22 cellular contexts compared by ENCODE assay signal in genomic region chr16:29651950-29652349, GRCh38.
"Had no signal": no experiment of that assay in that cellular context is flagged by ENCODE, and none has a peak within 500 bp of the region (broad histone marks: within the 10 kb centered on the region; RNA-seq: fewer than 3 reads in every experiment).

No MANE protein-coding gene starts in this region.

- H3K27ac ChIP-seq: epithelial cell of prostate, gastrocnemius medialis, prostate gland, sigmoid colon, thoracic aorta, tibial nerve, upper lobe of left lung had no signal

- H3K4me3 Mint-ChIP-seq: endodermal cell; memory B cell; nephron; stimulated activated effector memory CD8-positive, alpha-beta T cell treated with anti-CD3 and anti-CD28 coated beads, Interleukin-12 subunit alpha, Interleukin-12 subunit beta, amount 100 ng/mL, for 72 hours; stimulated activated naive CD8-positive, alpha-beta T cell treated with anti-CD3 and anti-CD28 coated beads, Interleukin-15, Interleukin-2, amounts not matched to agents 100 ng/mL and 50 ng/mL, for 24 hours had no signal

- H3K36me3 ChIP-seq: gastrocnemius medialis, prostate gland, sigmoid colon, thoracic aorta, tibial nerve, upper lobe of left lung had no signal

- H3K9me3 Mint-ChIP-seq: endodermal cell; memory B cell; naive B cell; nephron; stimulated activated effector memory CD8-positive, alpha-beta T cell treated with anti-CD3 and anti-CD28 coated beads, Interleukin-12 subunit alpha, Interleukin-12 subunit beta, amount 100 ng/mL, for 72 hours; stimulated activated naive CD8-positive, alpha-beta T cell treated with anti-CD3 and anti-CD28 coated beads, Interleukin-15, Interleukin-2, amounts not matched to agents 100 ng/mL and 50 ng/mL, for 24 hours had no signal

- H3K27me3 ChIP-seq: gastrocnemius medialis, sigmoid colon, tibial nerve, upper lobe of left lung had no signal

- H3K36me3 Mint-ChIP-seq: memory B cell; naive B cell; stimulated activated effector memory CD8-positive, alpha-beta T cell treated with anti-CD3 and anti-CD28 coated beads, Interleukin-12 subunit alpha, Interleukin-12 subunit beta, amount 100 ng/mL, for 72 hours had no signal

- H3K9me3 ChIP-seq: gastrocnemius medialis, mucosa of descending colon, prostate gland, sigmoid colon, thoracic aorta, tibial nerve, upper lobe of left lung had no signal

- DNase-seq: effector CD8-positive, alpha-beta T cell; endodermal cell; foreskin fibroblast; gastrocnemius medialis; head of caudate nucleus; mucosa of descending colon; naive B cell; nucleus accumbens; right cardiac atrium; sigmoid colon; stimulated activated CD4-positive, alpha-beta T cell treated with anti-CD3 and anti-CD28 coated beads, Interleukin-2, amount 100 ng/mL, for 24 hours; stimulated activated CD4-positive, alpha-beta T cell treated with anti-CD3 and anti-CD28 coated beads, Interleukin-4, amount 100 ng/mL, for 24 hours; upper lobe of left lung had no signal

- H3K4me3 ChIP-seq: gastrocnemius medialis, lung, mucosa of descending colon, prostate gland, sigmoid colon, thoracic aorta, tibial nerve, upper lobe of left lung had no signal

- H3K27me3 Mint-ChIP-seq: memory B cell; naive B cell; stimulated activated naive CD8-positive, alpha-beta T cell treated with anti-CD3 and anti-CD28 coated beads, Interleukin-15, Interleukin-2, amounts not matched to agents 100 ng/mL and 50 ng/mL, for 24 hours had no signal

- H3K27ac Mint-ChIP-seq: endodermal cell; memory B cell; naive B cell; nephron; stimulated activated naive CD8-positive, alpha-beta T cell treated with anti-CD3 and anti-CD28 coated beads, Interleukin-15, Interleukin-2, amounts not matched to agents 100 ng/mL and 50 ng/mL, for 24 hours had no signal
